In the genomic region with DNA sequence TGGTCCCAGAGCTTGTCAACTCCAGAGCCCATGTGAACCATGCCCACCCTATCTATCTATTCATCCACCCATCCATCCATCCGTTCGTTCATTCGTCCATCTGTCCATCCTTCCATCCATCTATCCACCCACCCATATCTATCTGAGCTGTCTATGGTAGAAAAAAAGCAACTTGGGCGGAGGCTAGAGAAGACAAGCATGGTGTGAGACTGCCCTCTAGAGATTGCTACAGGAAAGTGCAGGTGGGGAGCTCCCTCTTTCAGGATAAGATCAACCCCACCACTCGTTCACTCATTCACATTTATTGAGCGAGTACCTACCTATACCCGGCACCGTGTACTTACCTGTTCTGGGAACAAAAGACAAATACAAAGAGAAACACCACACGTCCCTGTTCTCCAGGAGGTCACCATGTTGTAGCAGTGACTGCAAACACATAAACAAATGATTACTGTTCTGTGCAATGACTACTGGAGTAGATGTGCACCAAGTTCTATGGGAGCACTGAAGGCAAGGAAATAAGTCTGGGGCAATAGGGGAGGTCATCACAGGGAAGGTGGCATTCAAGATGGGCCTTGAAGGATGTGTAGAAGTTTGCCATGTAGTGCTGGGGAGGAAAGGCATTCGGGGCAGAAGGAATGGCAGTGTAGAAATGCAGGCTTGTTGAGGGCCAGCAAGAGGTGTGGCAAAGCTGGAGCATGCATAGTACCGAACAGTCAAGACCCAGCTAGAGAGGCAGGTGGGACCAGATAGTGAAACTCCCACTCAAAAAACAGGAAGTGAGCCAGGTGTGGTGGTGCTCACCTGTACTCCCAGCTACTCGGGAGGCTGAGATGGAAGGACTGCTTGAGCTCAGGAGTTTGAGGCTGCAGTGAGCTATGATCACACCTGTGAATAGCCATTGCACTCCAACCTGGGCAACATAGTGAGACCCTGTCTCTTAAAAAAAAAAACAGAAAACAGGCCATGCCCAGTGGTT, we compare ENCODE assay signal across 9 cellular contexts. TPM values are rescaled to one million over a fixed set of nuclear protein-coding genes. Genes with fewer than 3 reads are reported as not detected.
A peak's percentile ranks its signal among the peaks of the same experiment; 100 is the strongest.
DNase-seq lines count a peak whose midpoint lies in the region; ATAC-seq and TF ChIP-seq lines count a peak whose summit lies in the region.
"Had no signal": no experiment of that assay in that cellular context is flagged by ENCODE, and none has a peak within 500 bp of the region (broad histone marks: within the 10 kb centered on the region; RNA-seq: fewer than 3 reads in every experiment).

No MANE protein-coding gene starts in this region.

- H3K27ac ChIP-seq in SK-N-SH (ENCODE audit: low read depth in 2 of 2, low read length in 1 of 2) (no peak overlapping the region), prostate gland (no peak overlapping the region)
- H3K27ac ChIP-seq: epithelial cell of prostate had no signal

- H3K36me3 ChIP-seq in SK-N-SH (replicated peaks in 1 of 2; ENCODE audit: control insufficient read depth in 1 of 2, insufficient read depth in 2 of 2, low read length in 1 of 2): no peaks in the 10 kb centered on the region
- H3K36me3 ChIP-seq in prostate gland: no peaks in the 10 kb centered on the region

- H3K27ac Mint-ChIP-seq in activated naive CD4-positive, alpha-beta T cell treated with anti-CD3 and anti-CD28 coated beads, Interleukin-2, amount 10 ng/mL, durations not matched to agents 7 days and 5 days: no peak overlapping the region

- peaks cover 31% of the 10 kb centered on the region for H3K27me3 Mint-ChIP-seq in activated naive CD4-positive, alpha-beta T cell treated with anti-CD3 and anti-CD28 coated beads, Interleukin-2, amount 10 ng/mL, durations not matched to agents 7 days and 5 days

- intact Hi-C loops in Right ventricle myocardium superior (cut with DNase I) (loop anchor here (2.0 to 5.0 kb wide), 4 partner anchors 64 to 207 kb away; a partner anchor contains a TSS), prostate gland (cut with DNase I) (loop anchor here (1.0 kb wide), 1 partner anchor 75 kb away; no protein-coding TSS in a partner anchor)

- H3K4me2 ChIP-seq in SK-N-SH: no peak overlapping the region

- H3K4me1 ChIP-seq in SK-N-SH (ENCODE audit: control insufficient read depth in 1 of 2, insufficient read depth in 2 of 2, low read depth in 1 of 2, low read length in 1 of 2): no peaks in the 10 kb centered on the region
- H3K4me1 ChIP-seq in prostate gland (replicated peaks): no peaks in the 10 kb centered on the region

- H3K27me3 ChIP-seq in SK-N-SH (ENCODE audit: insufficient read depth) (peaks cover 26% of the 10 kb centered on the region; the same call in 1 of the 2 replicates), prostate gland (replicated peaks; ENCODE audit: insufficient read depth) (no peaks in the 10 kb centered on the region)

- peak; percentile 100 for TF ChIP-seq RAD21 in SK-N-SH (IDR thresholded peaks at IDR 0.05; ENCODE audit: low read length)

- TF ChIP-seq POLR2A in prostate gland (IDR thresholded peaks at IDR 0.05): no peak

- H3K9me3 ChIP-seq in SK-N-SH (no peaks in the 10 kb centered on the region), prostate gland (no peaks in the 10 kb centered on the region)

- no peaks in the 10 kb centered on the region for H3K36me3 Mint-ChIP-seq in activated naive CD4-positive, alpha-beta T cell treated with anti-CD3 and anti-CD28 coated beads, Interleukin-2, amount 10 ng/mL, durations not matched to agents 7 days and 5 days

- DNase-seq in NCI-H1417 (lab: John Stamatoyannopoulos, UW) (peak; percentile 48 to 86 (median 65)), SK-N-SH (peak; percentile 87), Right ventricle myocardium superior (no peak), prostate gland (ENCODE audit: low spot score) (peak; percentile 48)
- peak; percentile 66 for DNase-seq in activated naive CD4-positive, alpha-beta T cell treated with anti-CD3 and anti-CD28 coated beads, Interleukin-2, amount 10 ng/mL, durations not matched to agents 7 days and 5 days

- H3K4me3 ChIP-seq in SK-N-SH (ENCODE audit: low read depth in 2 of 2, low read length in 1 of 2) (no peak overlapping the region), prostate gland (no peak overlapping the region)

- no peaks in the 10 kb centered on the region for H3K9me2 ChIP-seq in SK-N-SH

- H2AFZ ChIP-seq in SK-N-SH (ENCODE audit: low read depth): no peak overlapping the region

- no peak overlapping the region for H3K4me3 Mint-ChIP-seq in activated naive CD4-positive, alpha-beta T cell treated with anti-CD3 and anti-CD28 coated beads, Interleukin-2, amount 10 ng/mL, durations not matched to agents 7 days and 5 days

- no peak for TF ChIP-seq EP300 in SK-N-SH (IDR thresholded peaks at IDR 0.05; ENCODE audit: borderline replicate concordance in 1 of 2, low read depth in 1 of 2, low read length in 1 of 2)

- H3F3A ChIP-seq in SK-N-SH (replicated peaks; ENCODE audit: insufficient read depth): no peaks in the 10 kb centered on the region

- H4K20me1 ChIP-seq in SK-N-SH (ENCODE audit: insufficient read depth): no peaks in the 10 kb centered on the region

- peak; percentile 93 for ATAC-seq in Right ventricle myocardium superior (ENCODE audit: poor library complexity)
- no peak for ATAC-seq in GM19463 (IDR thresholded peaks at IDR 0.05; ENCODE audit: unreplicated experiment)
- ATAC-seq in HG03039 (IDR thresholded peaks at IDR 0.05; ENCODE audit: unreplicated experiment): no peak

- CTCF ChIA-PET in SK-N-SH (lab: Yijun Ruan, JAX): interaction anchor here (0.5 to 32.7 kb wide), 113 partner anchors 12 to 924 kb away, joined by 3 to 1196 read pairs (median 5); a partner anchor contains a TSS
- CTCF ChIA-PET in activated naive CD4-positive, alpha-beta T cell treated with anti-CD3 and anti-CD28 coated beads, Interleukin-2, amount 10 ng/mL, durations not matched to agents 7 days and 5 days (lab: Charles Lee): interaction anchor here (0.6 to 11.5 kb wide), 41 partner anchors 9 to 603 kb away, joined by 3 to 505 read pairs (median 6); a partner anchor contains a TSS

- no peaks in the 10 kb centered on the region for H3K9me3 Mint-ChIP-seq in activated naive CD4-positive, alpha-beta T cell treated with anti-CD3 and anti-CD28 coated beads, Interleukin-2, amount 10 ng/mL, durations not matched to agents 7 days and 5 days

- no peaks in the 10 kb centered on the region for H3K79me2 ChIP-seq in SK-N-SH (ENCODE audit: insufficient read depth)

- 10% methylated on average over 12 of the region's 12 CpGs for WGBS in SK-N-SH (ENCODE audit: low lambda C conversion rate)
- WGBS in prostate gland: 22% methylated on average over 12 of the region's 12 CpGs

- TF ChIP-seq CTCF in GM12873 (IDR thresholded peaks at IDR 0.05; ENCODE audit: insufficient read depth, low read depth, low read length, missing control alignments): peak; percentile 97
- TF ChIP-seq CTCF in SK-N-SH (IDR thresholded peaks at IDR 0.05): peak; percentile 100
- TF ChIP-seq CTCF in prostate gland (IDR thresholded peaks at IDR 0.05): peak; percentile 44 to 92 (median 82)

- H3K4me1 Mint-ChIP-seq in activated naive CD4-positive, alpha-beta T cell treated with anti-CD3 and anti-CD28 coated beads, Interleukin-2, amount 10 ng/mL, durations not matched to agents 7 days and 5 days: peaks cover 17% of the 10 kb centered on the region

- no peak overlapping the region for H3K9ac ChIP-seq in SK-N-SH

- POLR2A ChIA-PET in SK-N-SH (lab: Yijun Ruan, JAX): interaction anchor here (0.7 to 1.7 kb wide), 6 partner anchors 13 to 155 kb away, joined by 3 to 6 read pairs (median 4); a partner anchor contains a TSS

TF ChIP-seq in SK-N-SH, 30 proteins besides CTCF, POLR2A, EP300 and RAD21:
- TF ChIP-seq JUND (IDR thresholded peaks at IDR 0.05) (no peak), RCOR1 (IDR thresholded peaks at IDR 0.05; ENCODE audit: low read length) (no peak), SMC3 (IDR thresholded peaks at IDR 0.05; ENCODE audit: low read depth, low read length) (peak; percentile 96)
- TF ChIP-seq, protein P1, sequence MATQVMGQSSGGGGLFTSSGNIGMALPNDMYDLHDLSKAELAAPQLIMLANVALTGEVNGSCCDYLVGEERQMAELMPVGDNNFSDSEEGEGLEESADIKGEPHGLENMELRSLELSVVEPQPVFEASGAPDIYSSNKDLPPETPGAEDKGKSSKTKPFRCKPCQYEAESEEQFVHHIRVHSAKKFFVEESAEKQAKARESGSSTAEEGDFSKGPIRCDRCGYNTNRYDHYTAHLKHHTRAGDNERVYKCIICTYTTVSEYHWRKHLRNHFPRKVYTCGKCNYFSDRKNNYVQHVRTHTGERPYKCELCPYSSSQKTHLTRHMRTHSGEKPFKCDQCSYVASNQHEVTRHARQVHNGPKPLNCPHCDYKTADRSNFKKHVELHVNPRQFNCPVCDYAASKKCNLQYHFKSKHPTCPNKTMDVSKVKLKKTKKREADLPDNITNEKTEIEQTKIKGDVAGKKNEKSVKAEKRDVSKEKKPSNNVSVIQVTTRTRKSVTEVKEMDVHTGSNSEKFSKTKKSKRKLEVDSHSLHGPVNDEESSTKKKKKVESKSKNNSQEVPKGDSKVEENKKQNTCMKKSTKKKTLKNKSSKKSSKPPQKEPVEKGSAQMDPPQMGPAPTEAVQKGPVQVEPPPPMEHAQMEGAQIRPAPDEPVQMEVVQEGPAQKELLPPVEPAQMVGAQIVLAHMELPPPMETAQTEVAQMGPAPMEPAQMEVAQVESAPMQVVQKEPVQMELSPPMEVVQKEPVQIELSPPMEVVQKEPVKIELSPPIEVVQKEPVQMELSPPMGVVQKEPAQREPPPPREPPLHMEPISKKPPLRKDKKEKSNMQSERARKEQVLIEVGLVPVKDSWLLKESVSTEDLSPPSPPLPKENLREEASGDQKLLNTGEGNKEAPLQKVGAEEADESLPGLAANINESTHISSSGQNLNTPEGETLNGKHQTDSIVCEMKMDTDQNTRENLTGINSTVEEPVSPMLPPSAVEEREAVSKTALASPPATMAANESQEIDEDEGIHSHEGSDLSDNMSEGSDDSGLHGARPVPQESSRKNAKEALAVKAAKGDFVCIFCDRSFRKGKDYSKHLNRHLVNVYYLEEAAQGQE (IDR thresholded peaks at IDR 0.05; ENCODE audit: low read depth, low read length): peak; percentile 84; the same call in 1 of the 2 replicates

RNA-seq across cellular contexts. Expression of a gene that starts 13.4 kb away (rescaled TPM):
- 382 and 684 TPM in 2 replicates for polyA plus RNA-seq in SK-N-SH (2012; rRNA removed)
- polyA plus RNA-seq in SK-N-SH (2012; cell fraction: cytosol; rRNA removed): 339 and 530 TPM in 2 replicates
- 163 and 201 TPM in 2 replicates for polyA plus RNA-seq in SK-N-SH (2012; cell fraction: nucleus; rRNA removed)
- total RNA-seq in Right ventricle myocardium superior (492 TPM), prostate gland (100 to 1,000 TPM in 1 of 2 donors, 10 to 100 TPM in 1; 65.0 to 165 TPM)

RNA-seq across cellular contexts. Expression of a gene that starts 29.0 kb away (rescaled TPM):
- polyA plus RNA-seq in SK-N-SH (2012; rRNA removed): 168 and 207 TPM in 2 replicates
- 158 and 160 TPM in 2 replicates for polyA plus RNA-seq in SK-N-SH (2012; cell fraction: cytosol; rRNA removed)
- polyA plus RNA-seq in SK-N-SH (2012; cell fraction: nucleus; rRNA removed): 163 and 238 TPM in 2 replicates
- total RNA-seq in Right ventricle myocardium superior: 36.7 TPM
- total RNA-seq in prostate gland: 10 to 100 TPM; 69.9 to 91.5 TPM

RNA-seq across cellular contexts. Expression of a gene that starts 48.4 kb away (rescaled TPM):
- 49.9 and 67.7 TPM in 2 replicates for polyA plus RNA-seq in SK-N-SH (2012; rRNA removed)
- 70.5 and 95.0 TPM in 2 replicates for polyA plus RNA-seq in SK-N-SH (2012; cell fraction: cytosol; rRNA removed)
- 47.5 and 95.2 TPM in 2 replicates for polyA plus RNA-seq in SK-N-SH (2012; cell fraction: nucleus; rRNA removed)
- total RNA-seq in Right ventricle myocardium superior: 341 TPM
- total RNA-seq in prostate gland: 10 to 100 TPM; 60.1 to 78.8 TPM
